In the genomic region with DNA sequence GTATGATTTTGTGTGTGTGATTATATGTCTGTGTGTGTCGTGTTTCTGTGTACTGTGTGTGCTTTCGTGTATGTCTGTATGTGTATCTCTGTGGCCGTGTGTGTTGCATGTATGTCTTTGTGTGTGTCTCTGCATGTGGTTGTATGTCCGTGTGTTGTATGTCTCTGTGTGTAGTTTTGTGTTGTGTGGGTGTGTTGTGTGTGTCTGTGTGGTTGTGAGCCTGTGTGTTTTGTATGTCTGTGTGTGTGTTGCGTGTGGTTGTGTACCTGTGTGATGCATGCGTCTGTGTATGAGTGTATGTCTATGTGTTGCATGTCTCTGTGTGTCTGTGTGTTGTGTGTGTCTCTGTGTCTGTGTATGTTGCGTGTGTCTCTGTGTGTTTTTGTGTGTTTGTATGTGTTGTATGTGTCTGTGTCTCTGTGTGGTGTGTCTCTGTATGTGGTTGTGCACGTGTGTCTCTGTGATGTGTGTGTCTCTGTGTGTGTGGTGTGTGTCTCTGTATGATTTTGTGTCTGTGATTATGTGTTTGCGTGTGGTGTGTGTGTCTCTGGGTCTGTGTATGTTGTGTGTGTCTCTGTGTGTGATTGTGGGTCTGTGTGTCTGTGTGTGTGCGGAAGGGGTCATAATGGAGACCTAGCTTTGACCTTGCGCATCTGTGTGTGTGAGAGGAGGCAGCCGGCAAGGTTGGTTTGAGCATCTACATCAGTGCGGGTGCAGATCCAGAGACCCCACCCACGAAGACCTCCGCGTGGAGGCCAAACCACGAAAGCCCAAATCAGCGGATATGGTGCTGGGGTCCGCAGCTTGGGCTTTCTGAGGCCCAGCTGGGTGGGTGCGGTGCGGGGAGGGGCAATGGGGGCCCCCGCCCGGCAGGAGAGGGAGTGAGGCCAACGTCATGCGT, we compare ENCODE assay signal across 1 cellular context.
TF ChIP-seq lines count a peak whose summit lies in the region.

No MANE protein-coding gene starts in this region.

TF ChIP-seq in HepG2, 621 proteins besides CTCF, POLR2A, EP300 and RAD21 (continued from another document):
- TF ChIP-seq, protein P1, sequence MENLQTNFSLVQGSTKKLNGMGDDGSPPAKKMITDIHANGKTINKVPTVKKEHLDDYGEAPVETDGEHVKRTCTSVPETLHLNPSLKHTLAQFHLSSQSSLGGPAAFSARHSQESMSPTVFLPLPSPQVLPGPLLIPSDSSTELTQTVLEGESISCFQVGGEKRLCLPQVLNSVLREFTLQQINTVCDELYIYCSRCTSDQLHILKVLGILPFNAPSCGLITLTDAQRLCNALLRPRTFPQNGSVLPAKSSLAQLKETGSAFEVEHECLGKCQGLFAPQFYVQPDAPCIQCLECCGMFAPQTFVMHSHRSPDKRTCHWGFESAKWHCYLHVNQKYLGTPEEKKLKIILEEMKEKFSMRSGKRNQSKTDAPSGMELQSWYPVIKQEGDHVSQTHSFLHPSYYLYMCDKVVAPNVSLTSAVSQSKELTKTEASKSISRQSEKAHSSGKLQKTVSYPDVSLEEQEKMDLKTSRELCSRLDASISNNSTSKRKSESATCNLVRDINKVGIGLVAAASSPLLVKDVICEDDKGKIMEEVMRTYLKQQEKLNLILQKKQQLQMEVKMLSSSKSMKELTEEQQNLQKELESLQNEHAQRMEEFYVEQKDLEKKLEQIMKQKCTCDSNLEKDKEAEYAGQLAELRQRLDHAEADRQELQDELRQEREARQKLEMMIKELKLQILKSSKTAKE (CRISPR knock-in tag; IDR thresholded peaks at IDR 0.05; ENCODE audit: borderline replicate concordance) = peak; percentile 26; the same call in 1 of the 2 replicates
- TF ChIP-seq, protein P2, sequence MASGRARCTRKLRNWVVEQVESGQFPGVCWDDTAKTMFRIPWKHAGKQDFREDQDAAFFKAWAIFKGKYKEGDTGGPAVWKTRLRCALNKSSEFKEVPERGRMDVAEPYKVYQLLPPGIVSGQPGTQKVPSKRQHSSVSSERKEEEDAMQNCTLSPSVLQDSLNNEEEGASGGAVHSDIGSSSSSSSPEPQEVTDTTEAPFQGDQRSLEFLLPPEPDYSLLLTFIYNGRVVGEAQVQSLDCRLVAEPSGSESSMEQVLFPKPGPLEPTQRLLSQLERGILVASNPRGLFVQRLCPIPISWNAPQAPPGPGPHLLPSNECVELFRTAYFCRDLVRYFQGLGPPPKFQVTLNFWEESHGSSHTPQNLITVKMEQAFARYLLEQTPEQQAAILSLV (CRISPR knock-in tag; IDR thresholded peaks at IDR 0.05; ENCODE audit: borderline replicate concordance) = no peak
- TF ChIP-seq, protein P3, sequence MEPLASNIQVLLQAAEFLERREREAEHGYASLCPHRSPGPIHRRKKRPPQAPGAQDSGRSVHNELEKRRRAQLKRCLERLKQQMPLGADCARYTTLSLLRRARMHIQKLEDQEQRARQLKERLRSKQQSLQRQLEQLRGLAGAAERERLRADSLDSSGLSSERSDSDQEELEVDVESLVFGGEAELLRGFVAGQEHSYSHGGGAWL (CRISPR knock-in tag; IDR thresholded peaks at IDR 0.05) = no peak
- TF ChIP-seq PLRG1 (conservative IDR thresholded peaks at IDR 0.05) (no peak; the same call in 1 of the 2 replicates), NCOA2 (CRISPR knock-in tag; IDR thresholded peaks at IDR 0.05) (no peak), NBN (conservative IDR thresholded peaks at IDR 0.05) (peak; percentile 32; the same call in 1 of the 2 replicates), ZNF782 (CRISPR knock-in tag; IDR thresholded peaks at IDR 0.05; ENCODE audit: borderline replicate concordance) (no peak), SMARCE1 (IDR thresholded peaks at IDR 0.05; ENCODE audit: borderline replicate concordance) (no peak)
- TF ChIP-seq, protein P4, sequence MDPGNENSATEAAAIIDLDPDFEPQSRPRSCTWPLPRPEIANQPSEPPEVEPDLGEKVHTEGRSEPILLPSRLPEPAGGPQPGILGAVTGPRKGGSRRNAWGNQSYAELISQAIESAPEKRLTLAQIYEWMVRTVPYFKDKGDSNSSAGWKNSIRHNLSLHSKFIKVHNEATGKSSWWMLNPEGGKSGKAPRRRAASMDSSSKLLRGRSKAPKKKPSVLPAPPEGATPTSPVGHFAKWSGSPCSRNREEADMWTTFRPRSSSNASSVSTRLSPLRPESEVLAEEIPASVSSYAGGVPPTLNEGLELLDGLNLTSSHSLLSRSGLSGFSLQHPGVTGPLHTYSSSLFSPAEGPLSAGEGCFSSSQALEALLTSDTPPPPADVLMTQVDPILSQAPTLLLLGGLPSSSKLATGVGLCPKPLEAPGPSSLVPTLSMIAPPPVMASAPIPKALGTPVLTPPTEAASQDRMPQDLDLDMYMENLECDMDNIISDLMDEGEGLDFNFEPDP (CRISPR knock-in tag; conservative IDR thresholded peaks at IDR 0.05) = 0 out of 2 replicates have a peak, but pooled peaks have one; percentile 37
